In the genomic region with DNA sequence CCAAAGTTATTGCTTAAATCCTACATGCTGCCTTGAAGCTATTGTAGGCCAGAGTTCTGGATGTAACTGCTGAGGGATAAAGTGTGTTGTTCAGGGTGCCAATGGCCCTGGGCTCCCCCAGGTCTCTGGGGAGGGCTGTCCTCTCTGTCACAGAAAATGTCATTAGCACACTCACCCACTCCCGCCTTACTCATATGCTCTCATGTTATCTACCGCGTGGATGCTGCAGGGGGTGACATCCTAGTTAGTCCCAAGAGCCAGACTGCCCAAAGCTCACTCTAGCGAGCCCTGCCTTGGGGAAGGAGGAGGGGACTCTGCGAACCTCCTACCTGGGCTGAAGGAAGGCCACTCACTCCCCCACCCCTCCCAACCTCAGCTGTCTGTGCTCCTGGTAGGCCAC, we compare ENCODE assay signal across 19 cellular contexts.
DNase-seq lines count a peak whose midpoint lies in the region; ATAC-seq and TF ChIP-seq lines count a peak whose summit lies in the region.
"Had no signal": no experiment of that assay in that cellular context is flagged by ENCODE, and none has a peak within 500 bp of the region (broad histone marks: within the 10 kb centered on the region; RNA-seq: fewer than 3 reads in every experiment).

No MANE protein-coding gene starts in this region.

- H3K27me3 Mint-ChIP-seq in GM23338 (ENCODE audit: insufficient read depth, low read depth, poor library complexity) (peaks cover 6% of the 10 kb centered on the region), WTC11 (ENCODE audit: low read depth) (no peaks in the 10 kb centered on the region), type B pancreatic cell (peaks cover 15% of the 10 kb centered on the region)
- H3K27me3 Mint-ChIP-seq: CD4-positive, alpha-beta T cell had no signal

- H2BK120ac ChIP-seq in neuronal stem cell (ENCODE audit: low read depth, low read length), result no peak overlapping the region

- H3K18ac ChIP-seq in neuronal stem cell (ENCODE audit: low read length), result peak overlapping the region; percentile 23

- H3F3A ChIP-seq in GM23338 (replicated peaks; ENCODE audit: low read depth), result no peaks in the 10 kb centered on the region

- no peak overlapping the region for H2BK12ac ChIP-seq in neuronal stem cell (ENCODE audit: low read length)

- no peak overlapping the region for H3K14ac ChIP-seq in neuronal stem cell (ENCODE audit: low read length)

- TF ChIP-seq CTCF in GM23338 (conservative IDR thresholded peaks at IDR 0.05; ENCODE audit: low read depth in 2 of 2), result no peak
- no peak for TF ChIP-seq CTCF in WTC11 (IDR thresholded peaks at IDR 0.05)
- no peak for TF ChIP-seq CTCF in type B pancreatic cell (conservative IDR thresholded peaks at IDR 0.05)
- TF ChIP-seq CTCF in osteoblast (IDR thresholded peaks at IDR 0.05; ENCODE audit: extremely low read depth, low read depth, low read length), result no peak

- H3K79me2 ChIP-seq in GM23338 (replicated peaks; ENCODE audit: insufficient read depth), result no peaks in the 10 kb centered on the region
- no peaks in the 10 kb centered on the region for H3K79me2 ChIP-seq in osteoblast (ENCODE audit: insufficient read depth, low read length)

- H2AK5ac ChIP-seq in neuronal stem cell (ENCODE audit: low read depth, low read length), result peak overlapping the region; percentile 29

- H3K4me1 Mint-ChIP-seq in GM23338 (peaks cover 17% of the 10 kb centered on the region; the same call in 2 of the 3 replicates), WTC11 (peaks cover 21% of the 10 kb centered on the region), type B pancreatic cell (ENCODE audit: unreplicated experiment) (peaks cover 13% of the 10 kb centered on the region)
- H3K4me1 Mint-ChIP-seq: B cell had no signal

- ATAC-seq in GM23338 (no peak), WTC11 (0 out of 2 replicates have a peak, but pooled peaks have one; percentile 20), GM19395 (IDR thresholded peaks at IDR 0.05; ENCODE audit: unreplicated experiment) (no peak), GM21447 (IDR thresholded peaks at IDR 0.05; ENCODE audit: unreplicated experiment) (no peak)
- ATAC-seq: A549; CD8-positive, alpha-beta T cell had no signal

- H3K79me1 ChIP-seq in neuronal stem cell (ENCODE audit: low read depth, low read length), result no peaks in the 10 kb centered on the region

- H3K4me2 ChIP-seq in GM23338 (no peak overlapping the region), neuronal stem cell (ENCODE audit: insufficient read depth, low read length, poor library complexity, severe bottlenecking) (no peak overlapping the region), osteoblast (ENCODE audit: insufficient read depth, low read length) (no peak overlapping the region)
- H3K4me2 ChIP-seq: A549; BLaER1 treated with 17β-estradiol and CSF1 and Interleukin-3, amounts not matched to agents 10 nM and 100 nM had no signal

- DNase-seq in GM23338 (ENCODE audit: low spot score) (no peak), WTC11 (ENCODE audit: low spot score) (no peak), neuronal stem cell (ENCODE audit: low spot score) (no peak), type B pancreatic cell (ENCODE audit: extremely low spot score, unreplicated experiment) (peak; percentile 40), activated gamma-delta T cell treated with Interleukin-2 at 50 U/mL for 16 hours (no peak), osteoblast (ENCODE audit: insufficient read length, low spot score, missing footprints) (no peak)
- DNase-seq: AML-193; Caco-2; Calu3; CD4-positive, alpha-beta T cell; CD8-positive, alpha-beta T cell; DMS79 treated with DMSO at 0.1 percent for 48 hours had no signal

- H3K36me3 ChIP-seq in GM23338 (ENCODE audit: insufficient read depth) (no peaks in the 10 kb centered on the region), neuronal stem cell (replicated peaks in 1 of 2; ENCODE audit: control insufficient read depth in 2 of 2, insufficient read depth in 2 of 2, low read length in 2 of 2) (no peaks in the 10 kb centered on the region), osteoblast (ENCODE audit: insufficient read depth, low read length) (no peaks in the 10 kb centered on the region)
- H3K36me3 ChIP-seq: BLaER1 treated with 17β-estradiol and CSF1 and Interleukin-3, amounts not matched to agents 10 nM and 100 nM had no signal

- 0 out of 2 replicates have a peak overlapping the region, but pooled peaks have one; percentile 47 for H2AFZ ChIP-seq in GM23338
- no peak overlapping the region for H2AFZ ChIP-seq in neuronal stem cell (ENCODE audit: low read length)
- H2AFZ ChIP-seq in osteoblast (ENCODE audit: low read length), result no peak overlapping the region

- 0 out of 2 replicates have a peak, but pooled peaks cover 3% of the 10 kb centered on the region for H3K9me2 ChIP-seq in GM23338 (ENCODE audit: insufficient read depth)

- CTCF ChIA-PET in WTC11 (lab: Charles Lee), result no interaction called here

- H3K4ac ChIP-seq in neuronal stem cell (ENCODE audit: low read length), result no peak overlapping the region

- no peak overlapping the region for H4K91ac ChIP-seq in neuronal stem cell (ENCODE audit: low read depth, low read length, poor library complexity)

- H3K23ac ChIP-seq in neuronal stem cell (ENCODE audit: low read depth, low read length, poor library complexity), result no peak overlapping the region

- H3K9me3 ChIP-seq in neuronal stem cell (replicated peaks in 1 of 2; ENCODE audit: control insufficient read depth in 2 of 2, insufficient read depth in 1 of 2, low read depth in 1 of 2, low read length in 2 of 2), result no peaks in the 10 kb centered on the region
- no peaks in the 10 kb centered on the region for H3K9me3 ChIP-seq in osteoblast (ENCODE audit: low read depth, low read length)
- H3K9me3 ChIP-seq: A549, Caco-2 had no signal

- H3K9ac ChIP-seq in neuronal stem cell (ENCODE audit: low read depth, low read length, poor library complexity), result no peak overlapping the region
- H3K9ac ChIP-seq: BLaER1 treated with 17β-estradiol and CSF1 and Interleukin-3, amounts not matched to agents 10 nM and 100 nM had no signal

- WGBS in neuronal stem cell (ENCODE audit: extremely low coverage in 2 of 2, insufficient read length in 2 of 2, insufficient replicate concordance in 1 of 2), 2 donors, result no CpG with 5 or more reads among the region's 5 CpGs

- H3K27ac Mint-ChIP-seq in GM23338, result no peak overlapping the region
- H3K27ac Mint-ChIP-seq in WTC11, result no peak overlapping the region
- H3K27ac Mint-ChIP-seq in type B pancreatic cell, result no peak overlapping the region
- H3K27ac Mint-ChIP-seq: B cell; CD4-positive, alpha-beta T cell; CD8-positive, alpha-beta T cell had no signal

- no peak overlapping the region for H2BK5ac ChIP-seq in neuronal stem cell (ENCODE audit: low read length)

- H3K4me1 ChIP-seq in GM23338 (ENCODE audit: insufficient read depth) (peaks cover 16% of the 10 kb centered on the region; the same call in 1 of the 2 replicates), neuronal stem cell (ENCODE audit: control insufficient read depth in 2 of 2, insufficient read depth in 1 of 2, low read depth in 1 of 2, low read length in 2 of 2) (peaks cover 0 to 7% of the 10 kb centered on the region in 2 donors), osteoblast (ENCODE audit: insufficient read depth, low read length) (no peaks in the 10 kb centered on the region)
- H3K4me1 ChIP-seq: A549; BLaER1 treated with 17β-estradiol and CSF1 and Interleukin-3, amounts not matched to agents 10 nM and 100 nM had no signal

- H3K27ac ChIP-seq in GM23338 (ENCODE audit: low read depth) (no peak overlapping the region), neuronal stem cell (replicated peaks; ENCODE audit: low read length) (no peak overlapping the region), osteoblast (ENCODE audit: low read depth, low read length) (no peak overlapping the region)
- H3K27ac ChIP-seq: 22Rv1; A549; BLaER1 treated with 17β-estradiol and CSF1 and Interleukin-3, amounts not matched to agents 10 nM and 100 nM; C4-2B had no signal

- H3K27me3 ChIP-seq in GM23338 (ENCODE audit: insufficient read depth) (no peaks in the 10 kb centered on the region), neuronal stem cell (ENCODE audit: control insufficient read depth in 3 of 3, insufficient read depth in 3 of 3, low read depth in 1 of 3, low read length in 3 of 3) (peaks cover 0 to 7% (median 0%) of the 10 kb centered on the region in 3 experiments), osteoblast (ENCODE audit: insufficient read depth, low read length) (no peaks in the 10 kb centered on the region)
- H3K27me3 ChIP-seq: BLaER1 treated with 17β-estradiol and CSF1 and Interleukin-3, amounts not matched to agents 10 nM and 100 nM had no signal

- H3K9me3 Mint-ChIP-seq in GM23338 (no peaks in the 10 kb centered on the region), WTC11 (0 out of 2 replicates have a peak, but pooled peaks cover 3% of the 10 kb centered on the region), type B pancreatic cell (no peaks in the 10 kb centered on the region)
- H3K9me3 Mint-ChIP-seq: CD4-positive, alpha-beta T cell; CD8-positive, alpha-beta T cell had no signal

- H2BK15ac ChIP-seq in neuronal stem cell (ENCODE audit: low read length), result no peak overlapping the region

- no peak overlapping the region for H3K4me3 Mint-ChIP-seq in GM23338
- no peak overlapping the region for H3K4me3 Mint-ChIP-seq in WTC11
- no peak overlapping the region for H3K4me3 Mint-ChIP-seq in type B pancreatic cell
- H3K4me3 Mint-ChIP-seq: B cell; CD4-positive, alpha-beta T cell; CD8-positive, alpha-beta T cell had no signal

- H3K36me3 Mint-ChIP-seq in GM23338 (ENCODE audit: low read depth), result no peaks in the 10 kb centered on the region
- H3K36me3 Mint-ChIP-seq in WTC11, result no peaks in the 10 kb centered on the region
- H3K36me3 Mint-ChIP-seq in type B pancreatic cell, result no peaks in the 10 kb centered on the region
- H3K36me3 Mint-ChIP-seq: CD8-positive, alpha-beta T cell had no signal

- no peak overlapping the region for H4K8ac ChIP-seq in neuronal stem cell (ENCODE audit: low read depth, low read length)

- no peaks in the 10 kb centered on the region for H4K20me1 ChIP-seq in GM23338 (replicated peaks; ENCODE audit: insufficient read depth)
- no peaks in the 10 kb centered on the region for H4K20me1 ChIP-seq in osteoblast (ENCODE audit: insufficient read depth, low read length)
- H4K20me1 ChIP-seq: BLaER1 treated with 17β-estradiol and CSF1 and Interleukin-3, amounts not matched to agents 10 nM and 100 nM had no signal

- H3K4me3 ChIP-seq in GM23338, result no peak overlapping the region
- H3K4me3 ChIP-seq in neuronal stem cell (ENCODE audit: low read length in 2 of 2), result no peak overlapping the region
- H3K4me3 ChIP-seq in osteoblast (ENCODE audit: insufficient read depth, low read length), result no peak overlapping the region
- H3K4me3 ChIP-seq: A549; BLaER1 treated with 17β-estradiol and CSF1 and Interleukin-3, amounts not matched to agents 10 nM and 100 nM had no signal

- POLR2A ChIA-PET in WTC11 (lab: Charles Lee), result no interaction called here

TF ChIP-seq in WTC11, 78 proteins besides CTCF, POLR2A, EP300 and RAD21 (continues in another document):
- TF ChIP-seq NFATC4 (CRISPR knock-in tag; IDR thresholded peaks at IDR 0.05), result no peak
- no peak for TF ChIP-seq OVOL2 (CRISPR knock-in tag; IDR thresholded peaks at IDR 0.05; ENCODE audit: borderline replicate concordance)
- no peak for TF ChIP-seq JUN (CRISPR knock-in tag; IDR thresholded peaks at IDR 0.05)
